ENCODE assay signal across 13 cellular contexts in genomic region chr2:2270808-2271415, GRCh38.
DNase-seq lines count a peak whose midpoint lies in the region; ATAC-seq and TF ChIP-seq lines count a peak whose summit lies in the region.
"Had no signal": no experiment of that assay in that cellular context is flagged by ENCODE, and none has a peak within 500 bp of the region (broad histone marks: within the 10 kb centered on the region; RNA-seq: fewer than 3 reads in every experiment).

No MANE protein-coding gene starts in this region.

- H3K4me3 Mint-ChIP-seq in Calu3 (ENCODE audit: low read depth, unreplicated experiment) = no peak overlapping the region
- H3K4me3 Mint-ChIP-seq: activated naive CD4-positive, alpha-beta T cell treated with anti-CD3 and anti-CD28 coated beads for 36 hours; memory B cell; natural killer cell treated with Interleukin-12 subunit alpha and Interleukin-12 subunit beta and Interleukin-15 and Interleukin-18, amount 100 ng/mL, for 72 hours had no signal

- CTCF ChIA-PET in Calu3 (lab: Charles Lee) = no interaction called here

- no peaks in the 10 kb centered on the region for H3K4me1 Mint-ChIP-seq in Calu3 (ENCODE audit: low read depth, unreplicated experiment)
- H3K4me1 Mint-ChIP-seq: memory B cell had no signal

- H3K36me3 Mint-ChIP-seq in Calu3 (ENCODE audit: insufficient read depth, unreplicated experiment) = no peaks in the 10 kb centered on the region
- H3K36me3 Mint-ChIP-seq: memory B cell; natural killer cell treated with Interleukin-12 subunit alpha and Interleukin-12 subunit beta and Interleukin-15 and Interleukin-18, amount 100 ng/mL, for 72 hours had no signal

- TF ChIP-seq POLR2A in gastrocnemius medialis (IDR thresholded peaks at IDR 0.05) = no peak

- peak overlapping the region in 10 of 11 experiments; percentile 9 to 77 (median 52); a peak in 16 of 22 replicates for H3K9ac ChIP-seq in BLaER1 treated with 17β-estradiol and CSF1 and Interleukin-3, amounts not matched to agents 10 nM and 100 nM

- H3K4me1 ChIP-seq in BLaER1 treated with 17β-estradiol and CSF1 and Interleukin-3, amounts not matched to agents 10 nM and 100 nM = peaks cover 18 to 39% (median 27%) of the 10 kb centered on the region in 10 experiments
- peaks cover 6 to 10% of the 10 kb centered on the region in 2 donors for H3K4me1 ChIP-seq in gastrocnemius medialis

- H3K4me2 ChIP-seq in BLaER1 treated with 17β-estradiol and CSF1 and Interleukin-3, amounts not matched to agents 10 nM and 100 nM = peak overlapping the region; percentile 29 to 68 (median 61)

- ATAC-seq in gastrocnemius medialis (peak; percentile 6 to 51), GM19455 (IDR thresholded peaks at IDR 0.05; ENCODE audit: unreplicated experiment) (no peak)

- intact Hi-C loops in gastrocnemius medialis (cut with DNase I; ENCODE audit: low total_unique reads) (no loop called here), Calu3 (cut with micrococcal nuclease; ENCODE audit: unreplicated experiment) (no loop called here)

- no peak overlapping the region for H3K4me3 ChIP-seq in BLaER1 treated with 17β-estradiol and CSF1 and Interleukin-3, amounts not matched to agents 10 nM and 100 nM
- H3K4me3 ChIP-seq in gastrocnemius medialis = peak overlapping the region in 1 of 4 donors; percentile 17

- H3K27me3 ChIP-seq in BLaER1 treated with 17β-estradiol and CSF1 and Interleukin-3, amounts not matched to agents 10 nM and 100 nM = no peaks in the 10 kb centered on the region
- no peaks in the 10 kb centered on the region for H3K27me3 ChIP-seq in gastrocnemius medialis

- BruUV-seq in Calu3 (replicated peaks; lab: Mats Ljungman, UMichigan) = no TSS peak

- no peak for TF ChIP-seq CTCF in gastrocnemius medialis (IDR thresholded peaks at IDR 0.05 in 4 of 5, conservative IDR thresholded peaks at IDR 0.05 in 1 of 5)
- TF ChIP-seq CTCF in Calu3 (IDR thresholded peaks at IDR 0.05; ENCODE audit: unreplicated experiment) = no peak

- no peaks in the 10 kb centered on the region for H3K36me3 ChIP-seq in BLaER1 treated with 17β-estradiol and CSF1 and Interleukin-3, amounts not matched to agents 10 nM and 100 nM
- H3K36me3 ChIP-seq in gastrocnemius medialis = no peaks in the 10 kb centered on the region

- H4K20me1 ChIP-seq in BLaER1 treated with 17β-estradiol and CSF1 and Interleukin-3, amounts not matched to agents 10 nM and 100 nM = no peaks in the 10 kb centered on the region

- 0 out of 22 replicates have a peak, but pooled peaks cover 0 to 3% (median 0%) of the 10 kb centered on the region in 11 experiments for H3K9me3 ChIP-seq in BLaER1 treated with 17β-estradiol and CSF1 and Interleukin-3, amounts not matched to agents 10 nM and 100 nM (replicated peaks in 1 of 11)
- no peaks in the 10 kb centered on the region for H3K9me3 ChIP-seq in gastrocnemius medialis

- in situ Hi-C loops in G401 (cut with HindIII; ENCODE audit: low sequenced_read_pairs) (no loop called here), gastrocnemius medialis (cut with MboI; ENCODE audit: low sequenced_read_pairs in 4 of 4) (no loop called here)

- no peak overlapping the region for H3K27ac Mint-ChIP-seq in Calu3 (ENCODE audit: unreplicated experiment)
- H3K27ac Mint-ChIP-seq: activated naive CD4-positive, alpha-beta T cell treated with anti-CD3 and anti-CD28 coated beads for 36 hours; memory B cell; natural killer cell treated with Interleukin-12 subunit alpha and Interleukin-12 subunit beta and Interleukin-15 and Interleukin-18, amount 100 ng/mL, for 72 hours had no signal

- peak overlapping the region; percentile 58 to 91 (median 78) for H3K27ac ChIP-seq in BLaER1 treated with 17β-estradiol and CSF1 and Interleukin-3, amounts not matched to agents 10 nM and 100 nM
- peak overlapping the region in 1 of 4 donors; percentile 21 for H3K27ac ChIP-seq in gastrocnemius medialis

- DNase-seq in G401 (ENCODE audit: low spot score) (peak; percentile 89), dermis blood vessel endothelial cell (peak; percentile 33), gastrocnemius medialis (no peak), hepatic stellate cell (ENCODE audit: low spot score) (no peak), Calu3 (no peak)
- DNase-seq: activated CD4-positive, alpha-beta T cell treated with anti-CD3 and anti-CD28 coated beads, Interleukin-2, amount 50 U/mL, for 4 hours; activated naive CD4-positive, alpha-beta T cell treated with anti-CD3 and anti-CD28 coated beads for 36 hours; NCI-H1105 treated with DMSO at 0.1 percent for 48 hours; NCI-H524 treated with DMSO at 0.1 percent for 48 hours had no signal

- peaks cover 23% of the 10 kb centered on the region for H3K9me3 Mint-ChIP-seq in Calu3 (ENCODE audit: low read depth, unreplicated experiment)
- H3K9me3 Mint-ChIP-seq: activated naive CD4-positive, alpha-beta T cell treated with anti-CD3 and anti-CD28 coated beads for 36 hours; natural killer cell treated with Interleukin-12 subunit alpha and Interleukin-12 subunit beta and Interleukin-15 and Interleukin-18, amount 100 ng/mL, for 72 hours had no signal

- no peaks in the 10 kb centered on the region for H3K27me3 Mint-ChIP-seq in Calu3 (ENCODE audit: unreplicated experiment)

Comparison
In these comparisons a context has a peak if more than half of its experiments do, and no peak if none do; other contexts are left out.
1. DNase-seq: peak in G401 (single experiment) and dermis blood vessel endothelial cell (single experiment); none in gastrocnemius medialis (0 of 2), hepatic stellate cell (single experiment) and Calu3 (single experiment).